In the genomic region with DNA sequence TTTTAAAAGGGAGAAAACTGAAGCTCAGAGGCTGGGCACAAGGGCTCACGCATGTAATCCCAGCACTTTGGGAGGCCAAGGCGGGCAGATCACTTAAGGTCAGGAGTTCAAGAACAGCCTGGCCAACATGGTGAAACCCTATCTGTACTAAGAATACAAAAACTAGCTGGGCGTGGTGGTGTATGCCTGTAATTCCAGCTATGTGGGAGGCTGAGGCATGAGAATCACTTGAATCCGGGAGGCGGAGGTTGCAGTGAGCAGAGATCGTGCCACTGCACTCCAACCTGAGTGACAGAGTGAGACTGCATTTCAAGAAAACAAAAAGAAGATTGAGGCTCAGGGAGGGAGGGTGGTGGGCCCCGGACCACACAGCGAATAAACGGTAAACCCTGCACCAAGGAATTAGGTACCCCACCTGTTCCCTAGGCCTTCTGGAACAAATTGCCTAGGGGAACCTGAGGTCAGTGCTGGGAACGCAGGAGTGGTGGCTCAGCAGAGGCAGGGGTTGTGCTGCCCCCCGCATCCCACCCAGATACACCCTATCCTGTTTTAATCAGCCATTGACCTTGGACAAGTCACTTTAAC, we compare ENCODE assay signal across 5 cellular contexts. TPM values are rescaled to one million over a fixed set of nuclear protein-coding genes. Genes with fewer than 3 reads are reported as not detected.
"Had no signal": no experiment of that assay in that cellular context is flagged by ENCODE, and none has a peak within 500 bp of the region (broad histone marks: within the 10 kb centered on the region; RNA-seq: fewer than 3 reads in every experiment).

No MANE protein-coding gene starts in this region.

RNA-seq across cellular contexts. Expression of gene ALPL, which starts 10.4 kb away (rescaled TPM):
- total RNA-seq: activated CD4-positive, alpha-beta memory T cell treated with anti-CD3 and anti-CD28 coated beads for 36 hours; activated CD4-positive, alpha-beta T cell treated with anti-CD3 and anti-CD28 coated beads, Interleukin-2, amount 10 ng/mL, durations not matched to agents 7 days and 5 days; activated naive CD4-positive, alpha-beta T cell treated with anti-CD3 and anti-CD28 coated beads, Interleukin-2, amount 50 U/mL, for 72 hours; bronchial epithelial cell; T-helper 17 cell had no signal
